In genomic region chr1:31181515-31182343, GRCh38 we compare ENCODE assay signal across 1 cellular context.
TF ChIP-seq lines count a peak whose summit lies in the region.

No MANE protein-coding gene starts in this region.

TF ChIP-seq in K562, 482 proteins besides CTCF, POLR2A, EP300 and RAD21 (continued from another document and continues in another):
- TF ChIP-seq RREB1 (CRISPR knock-in tag; IDR thresholded peaks at IDR 0.05) (no peak), ZNF644 (tag; IDR thresholded peaks at IDR 0.05; ENCODE audit: low read depth) (0 out of 2 replicates have a peak, but pooled peaks have one; percentile 11), MCM2 (IDR thresholded peaks at IDR 0.05; ENCODE audit: low read depth) (no peak), HMGXB4 (CRISPR knock-in tag; IDR thresholded peaks at IDR 0.05) (no peak), PCBP2 (IDR thresholded peaks at IDR 0.05; ENCODE audit: low read depth, low read length, poor library complexity, severe bottlenecking) (no peak), ZNF175 (CRISPR knock-in tag; IDR thresholded peaks at IDR 0.05; ENCODE audit: low read depth) (peak; percentile 49; the same call in 1 of the 2 replicates), E2F8 (IDR thresholded peaks at IDR 0.05; ENCODE audit: low read depth, partially characterized antibody) (no peak), ILF3 (IDR thresholded peaks at IDR 0.05; ENCODE audit: borderline replicate concordance) (no peak), KLF10 (CRISPR knock-in tag; IDR thresholded peaks at IDR 0.05) (no peak), DIDO1 (tag; IDR thresholded peaks at IDR 0.05; ENCODE audit: low read depth) (no peak), ZC3H11A (IDR thresholded peaks at IDR 0.05; ENCODE audit: low read depth, low read length) (no peak), SP1 (CRISPR knock-in tag; IDR thresholded peaks at IDR 0.05) (peak; percentile 66), TRIM28 (IDR thresholded peaks at IDR 0.05) (no peak), PTRF (tag; IDR thresholded peaks at IDR 0.05) (no peak), SMAD3 (CRISPR knock-in tag; conservative IDR thresholded peaks at IDR 0.05) (no peak), BMI1 (IDR thresholded peaks at IDR 0.05; ENCODE audit: low read length) (no peak), BRD9 (IDR thresholded peaks at IDR 0.05; ENCODE audit: low read depth, partially characterized antibody) (no peak), ZNF398 (CRISPR knock-in tag; IDR thresholded peaks at IDR 0.05) (no peak), ADNP (tag; IDR thresholded peaks at IDR 0.05) (no peak), ZNF224 (CRISPR knock-in tag; IDR thresholded peaks at IDR 0.05) (no peak), BCLAF1 (IDR thresholded peaks at IDR 0.05; ENCODE audit: borderline replicate concordance in 1 of 2, control insufficient read depth in 1 of 2, low read depth in 2 of 2, low read length in 1 of 2) (no peak), THRB (CRISPR knock-in tag; conservative IDR thresholded peaks at IDR 0.05) (no peak), CXXC5 (CRISPR knock-in tag; IDR thresholded peaks at IDR 0.05) (peak; percentile 80), MYNN (IDR thresholded peaks at IDR 0.05) (no peak), MYNN (CRISPR knock-in tag; IDR thresholded peaks at IDR 0.05) (no peak), RBM17 (IDR thresholded peaks at IDR 0.05; ENCODE audit: borderline replicate concordance, low read depth, low read length) (no peak), FOXP1 (CRISPR knock-in tag; IDR thresholded peaks at IDR 0.05) (no peak; the same call in 1 of the 2 replicates), FOXJ3 (CRISPR knock-in tag; IDR thresholded peaks at IDR 0.05) (no peak), FOXJ2 (tag; IDR thresholded peaks at IDR 0.05) (no peak), ZFX (CRISPR knock-in tag; IDR thresholded peaks at IDR 0.05) (peak; percentile 53), SMAD2 (IDR thresholded peaks at IDR 0.05; ENCODE audit: low read depth, low read length) (no peak), ZNF239 (CRISPR knock-in tag; IDR thresholded peaks at IDR 0.05) (no peak), RBFOX2 (IDR thresholded peaks at IDR 0.05; ENCODE audit: low read depth, low read length) (peak; percentile 53), ZZZ3 (IDR thresholded peaks at IDR 0.05) (no peak), TBP (optimal IDR thresholded peaks at IDR 0.05; ENCODE audit: low read depth, low read length) (no peak), ZFP91 (CRISPR knock-in tag; IDR thresholded peaks at IDR 0.05) (0 out of 2 replicates have a peak, but pooled peaks have one; percentile 65), ARID2 (IDR thresholded peaks at IDR 0.05) (no peak), E2F1 (CRISPR knock-in tag; IDR thresholded peaks at IDR 0.05) (peak; percentile 43; the same call in 1 of the 2 replicates), ZNF24 (IDR thresholded peaks at IDR 0.05) (no peak), PATZ1 (CRISPR knock-in tag; IDR thresholded peaks at IDR 0.05; ENCODE audit: borderline replicate concordance) (no peak)
